In the genomic region with DNA sequence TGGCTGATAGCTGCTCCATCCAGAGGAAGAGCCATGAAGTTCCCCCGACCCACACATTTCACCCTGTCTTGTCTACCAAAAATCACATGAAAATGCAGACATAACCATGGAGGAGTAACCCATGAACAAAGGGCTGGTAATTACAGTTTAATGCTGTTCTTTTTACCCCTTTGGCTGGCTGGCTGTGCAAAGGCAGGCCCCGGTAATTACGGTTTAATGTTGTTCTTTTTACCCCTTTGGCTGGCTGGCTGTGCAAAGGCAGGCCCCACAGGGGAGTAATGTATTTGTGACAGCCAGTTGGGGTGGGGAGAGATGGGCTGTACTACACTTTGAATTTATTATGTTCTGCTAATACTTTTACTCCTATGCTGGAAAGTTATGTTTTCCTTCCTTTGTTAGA, we compare ENCODE assay signal across 21 cellular contexts.
A peak's percentile ranks its signal among the peaks of the same experiment; 100 is the strongest.
DNase-seq lines count a peak whose midpoint lies in the region; ATAC-seq and TF ChIP-seq lines count a peak whose summit lies in the region.
"Had no signal": no experiment of that assay in that cellular context is flagged by ENCODE, and none has a peak within 500 bp of the region (broad histone marks: within the 10 kb centered on the region; RNA-seq: fewer than 3 reads in every experiment).

No MANE protein-coding gene starts in this region.

- H3K9me3 Mint-ChIP-seq in central memory CD8-positive, alpha-beta T cell, result no peaks in the 10 kb centered on the region
- no peaks in the 10 kb centered on the region for H3K9me3 Mint-ChIP-seq in nephron
- H3K9me3 Mint-ChIP-seq: T-helper 1 cell treated with Interleukin-12 subunit alpha and Interleukin-12 subunit beta and Interleukin-4 antibody, amounts not matched to agents 30 μg/mL and 1 μg/mL, for 36 hours had no signal

- H3K36me3 Mint-ChIP-seq in central memory CD8-positive, alpha-beta T cell (ENCODE audit: insufficient read depth), result peaks cover 1% of the 10 kb centered on the region
- peaks cover 5% of the 10 kb centered on the region for H3K36me3 Mint-ChIP-seq in nephron (ENCODE audit: low read depth)

- H3K4me1 Mint-ChIP-seq in central memory CD8-positive, alpha-beta T cell, result peaks cover 78% of the 10 kb centered on the region
- H3K4me1 Mint-ChIP-seq in nephron, result peaks cover 96% of the 10 kb centered on the region

- H3K27me3 ChIP-seq in DND-41 (ENCODE audit: insufficient read depth, low read length, poor library complexity), result no peaks in the 10 kb centered on the region
- H3K27me3 ChIP-seq: neural progenitor cell had no signal

- TF ChIP-seq CTCF in DND-41 (IDR thresholded peaks at IDR 0.05; ENCODE audit: borderline replicate concordance, extremely low read depth, low read length, poor library complexity, severe bottlenecking) (peak; percentile 6), nephron (IDR thresholded peaks at IDR 0.05; ENCODE audit: unreplicated experiment in 3 of 3) (no peak)

- no peak overlapping the region for H3K4me2 ChIP-seq in DND-41 (ENCODE audit: insufficient read depth, low read length)
- H3K4me2 ChIP-seq: neural progenitor cell had no signal

- H3K4me3 Mint-ChIP-seq in central memory CD8-positive, alpha-beta T cell, result peak overlapping the region; percentile 21
- peak overlapping the region in 1 of 3 experiments; percentile 17 for H3K4me3 Mint-ChIP-seq in nephron
- H3K4me3 Mint-ChIP-seq: neural progenitor cell; T-helper 1 cell treated with Interleukin-12 subunit alpha and Interleukin-12 subunit beta and Interleukin-4 antibody, amounts not matched to agents 30 μg/mL and 1 μg/mL, for 36 hours had no signal

- no peak overlapping the region for H3K4me3 ChIP-seq in DND-41 (ENCODE audit: low read depth in 1 of 2, low read length in 2 of 2)
- H3K4me3 ChIP-seq: neural progenitor cell had no signal

- H3K27me3 Mint-ChIP-seq in central memory CD8-positive, alpha-beta T cell, result no peaks in the 10 kb centered on the region
- H3K27me3 Mint-ChIP-seq in nephron (ENCODE audit: low read depth), result no peaks in the 10 kb centered on the region

- H2AFZ ChIP-seq in DND-41 (ENCODE audit: low read depth, low read length), result no peak overlapping the region
- H2AFZ ChIP-seq: neural progenitor cell had no signal

- ATAC-seq in DND-41 (ENCODE audit: insufficient read depth, low read depth) (no peak), GM21825 (IDR thresholded peaks at IDR 0.05; ENCODE audit: unreplicated experiment) (no peak)
- no peak for ATAC-seq in central memory CD8-positive, alpha-beta T cell (replicated peaks; ENCODE audit: extremely low read depth, poor library complexity, severe bottlenecking)
- ATAC-seq: left lobe of liver; stimulated activated naive CD8-positive, alpha-beta T cell treated with anti-CD3 and anti-CD28 coated beads, Interleukin-15, Interleukin-2, amounts not matched to agents 100 U/mL and 50 U/mL, for 24 hours had no signal

- H3K79me2 ChIP-seq in DND-41 (ENCODE audit: insufficient read depth, low read length), result peaks cover 91% of the 10 kb centered on the region

- peaks cover 6% of the 10 kb centered on the region for H3K36me3 ChIP-seq in DND-41 (ENCODE audit: insufficient read depth, low read length)
- H3K36me3 ChIP-seq: neural progenitor cell had no signal

- H3K27ac ChIP-seq in DND-41 (ENCODE audit: low read length), result peak overlapping the region; percentile 81
- H3K27ac ChIP-seq: 22Rv1, neural progenitor cell had no signal

- peaks cover under 1% of the 10 kb centered on the region; the same call in 1 of the 2 replicates for H4K20me1 ChIP-seq in DND-41 (ENCODE audit: insufficient read depth, low read length)

- peak overlapping the region; percentile 76 for H3K27ac Mint-ChIP-seq in central memory CD8-positive, alpha-beta T cell (ENCODE audit: low read depth)
- H3K27ac Mint-ChIP-seq in nephron, result peak overlapping the region; percentile 87 to 91 (median 90)
- H3K27ac Mint-ChIP-seq: neural progenitor cell; T-helper 1 cell treated with Interleukin-12 subunit alpha and Interleukin-12 subunit beta and Interleukin-4 antibody, amounts not matched to agents 30 μg/mL and 1 μg/mL, for 36 hours had no signal

- no peaks in the 10 kb centered on the region for H3K9me3 ChIP-seq in DND-41 (ENCODE audit: insufficient read depth, low read length, severe bottlenecking)

- peak; percentile 34 for DNase-seq in DMS 273 (lab: John Stamatoyannopoulos, UW; ENCODE audit: unreplicated experiment)
- no peak for DNase-seq in DMS 273 treated with DMSO at 0.1 percent for 48 hours (lab: John Stamatoyannopoulos, UW)
- DNase-seq in DND-41, result no peak
- DNase-seq in central memory CD8-positive, alpha-beta T cell (ENCODE audit: low spot score in 2 of 2), result no peak
- no peak for DNase-seq in NCI-H1694 (lab: John Stamatoyannopoulos, UW)
- no peak for DNase-seq in NCI-H1105 treated with DMSO at 0.1 percent for 48 hours (lab: John Stamatoyannopoulos, UW)
- DNase-seq: activated CD4-positive, alpha-beta T cell treated with anti-CD3 and anti-CD28 coated beads, Interleukin-2, amount 50 U/mL, for 1 hour; activated effector memory CD4-positive, alpha-beta T cell treated with Interleukin-2 at 50 U/mL for 16 hours; caudate nucleus; erythroblast; GF-D8; GOT3; NCI-H1092; NCI-H510A treated with DMSO at 0.1 percent for 48 hours; stimulated activated naive CD8-positive, alpha-beta T cell treated with anti-CD3 and anti-CD28 coated beads, Interleukin-15, Interleukin-2, amounts not matched to agents 100 U/mL and 50 U/mL, for 24 hours had no signal

- peaks cover 98% of the 10 kb centered on the region for H3K4me1 ChIP-seq in DND-41 (ENCODE audit: insufficient read depth, low read length)

- no peak overlapping the region for H3K9ac ChIP-seq in DND-41 (ENCODE audit: low read depth, low read length)
- H3K9ac ChIP-seq: neural progenitor cell had no signal
